9 cellular contexts compared by ENCODE assay signal in genomic region chr11:102564110-102564509, GRCh38. TPM values are rescaled to one million over a fixed set of nuclear protein-coding genes. Genes with fewer than 3 reads are reported as not detected.
DNase-seq lines count a peak whose midpoint lies in the region; ATAC-seq and TF ChIP-seq lines count a peak whose summit lies in the region.
"Had no signal": no experiment of that assay in that cellular context is flagged by ENCODE, and none has a peak within 500 bp of the region (broad histone marks: within the 10 kb centered on the region; RNA-seq: fewer than 3 reads in every experiment).

No MANE protein-coding gene starts in this region.

- H3F3A ChIP-seq in SU-DHL-6 (ENCODE audit: insufficient read depth) = peaks cover 35% of the 10 kb centered on the region

- H3K79me2 ChIP-seq in SU-DHL-6 (ENCODE audit: insufficient read depth, low read length) = no peaks in the 10 kb centered on the region

- peaks cover 24% of the 10 kb centered on the region; the same call in 1 of the 2 replicates for H3K9me3 ChIP-seq in SU-DHL-6 (ENCODE audit: insufficient read depth, low read length)
- H3K9me3 ChIP-seq in endodermal cell (ENCODE audit: control insufficient read depth, low read length) = peaks cover 36% of the 10 kb centered on the region

- peaks cover 7% of the 10 kb centered on the region for H3K4me1 Mint-ChIP-seq in endodermal cell

- peak overlapping the region; percentile 99 for H3K4me2 ChIP-seq in SU-DHL-6 (ENCODE audit: low read depth, low read length, poor library complexity, severe bottlenecking)

- peak overlapping the region; percentile 23; the same call in 1 of the 2 replicates for H3K9ac ChIP-seq in SU-DHL-6 (ENCODE audit: low read length)
- no peak overlapping the region for H3K9ac ChIP-seq in endodermal cell (ENCODE audit: extremely low read depth, low read length, poor library complexity, severe bottlenecking)

- H3K27ac Mint-ChIP-seq in endodermal cell = no peak overlapping the region

- ATAC-seq in GM19043 (IDR thresholded peaks at IDR 0.05; ENCODE audit: low read depth, unreplicated experiment) (peak; percentile 62), HG03025 (IDR thresholded peaks at IDR 0.05; ENCODE audit: low FRiP score, unreplicated experiment) (peak; percentile 60), omental fat pad (ENCODE audit: low FRiP score) (peak; percentile 72)

- no peak for TF ChIP-seq CTCF in SU-DHL-6 (IDR thresholded peaks at IDR 0.05; ENCODE audit: insufficient read depth, low read length, poor library complexity, severe bottlenecking)
- TF ChIP-seq CTCF in omental fat pad (IDR thresholded peaks at IDR 0.05) = no peak
- no peak for TF ChIP-seq CTCF in endodermal cell (conservative IDR thresholded peaks at IDR 0.05)

- no peaks in the 10 kb centered on the region for H3K4me1 ChIP-seq in endodermal cell (ENCODE audit: control insufficient read depth, insufficient read depth, low read length)

- peaks cover 33% of the 10 kb centered on the region for H3K9me3 Mint-ChIP-seq in endodermal cell

- peak overlapping the region; percentile 84 for H2AFZ ChIP-seq in SU-DHL-6 (ENCODE audit: low read depth, low read length, severe bottlenecking)

- no peak overlapping the region for H3K4me3 Mint-ChIP-seq in endodermal cell

- DNase-seq in omental fat pad (ENCODE audit: low spot score) (no peak), endodermal cell (no peak), NCI-H2081 treated with DMSO at 0.1 percent for 48 hours (lab: John Stamatoyannopoulos, UW) (no peak), GDM1 (lab: John Stamatoyannopoulos, UW) (no peak)
- no peak for DNase-seq in stimulated activated CD8-positive, alpha-beta memory T cell treated with anti-CD3 and anti-CD28 coated beads, Interleukin-4, amount 100 ng/mL, for 48 hours

- H3K4me3 ChIP-seq in SU-DHL-6 (ENCODE audit: insufficient read depth, low read length, poor library complexity, severe bottlenecking) = no peak overlapping the region
- no peak overlapping the region for H3K4me3 ChIP-seq in endodermal cell (ENCODE audit: low read length)

- H3K36me3 ChIP-seq in SU-DHL-6 (ENCODE audit: low read length) (no peaks in the 10 kb centered on the region), endodermal cell (ENCODE audit: control insufficient read depth, insufficient read depth, low read length) (no peaks in the 10 kb centered on the region)

- no peaks in the 10 kb centered on the region for H4K20me1 ChIP-seq in SU-DHL-6 (ENCODE audit: low read depth, low read length)

- H3K9me2 ChIP-seq in SU-DHL-6 (replicated peaks; ENCODE audit: insufficient read depth, low read length) = no peaks in the 10 kb centered on the region

- H3K27ac ChIP-seq in SU-DHL-6 (ENCODE audit: low read depth, low read length) (peak overlapping the region; percentile 100), endodermal cell (ENCODE audit: low read depth, low read length) (no peak overlapping the region)

- H3K27me3 Mint-ChIP-seq in endodermal cell (ENCODE audit: insufficient read depth) = peaks cover under 1% of the 10 kb centered on the region

- no peaks in the 10 kb centered on the region for H3K27me3 ChIP-seq in SU-DHL-6 (ENCODE audit: low read length)
- no peaks in the 10 kb centered on the region for H3K27me3 ChIP-seq in endodermal cell (ENCODE audit: control insufficient read depth, insufficient read depth, low read length, poor library complexity, severe bottlenecking)

- 97 to 100% methylated on average over 1 to 2 of the region's 2 CpGs for WGBS in endodermal cell (ENCODE audit: insufficient coverage in 1 of 2, insufficient read length in 1 of 2), 2 experiments

- H3K36me3 Mint-ChIP-seq in endodermal cell (ENCODE audit: low read depth) = no peaks in the 10 kb centered on the region

RNA-seq across cellular contexts. Expression of gene MMP7, which starts 33.6 kb away (rescaled TPM):
- total RNA-seq in omental fat pad (10 to 100 TPM in 1 of 4 donors, 1 to 10 TPM in 1, not detected in 2; 2.1 to 34.2 TPM), endodermal cell (not detected)
- 0.28 TPM for polyA plus RNA-seq in endodermal cell (2013, experiment 1 of 2)
- polyA plus RNA-seq in endodermal cell (2013, experiment 2 of 2) = 0.66 TPM
- polyA plus RNA-seq: neural cell had no signal
